6 cellular contexts compared by ENCODE assay signal in genomic region chr2:74483675-74484164, GRCh38. TPM values are rescaled to one million over a fixed set of nuclear protein-coding genes. Genes with fewer than 3 reads are reported as not detected.
A peak's percentile ranks its signal among the peaks of the same experiment; 100 is the strongest.
DNase-seq lines count a peak whose midpoint lies in the region; ATAC-seq and TF ChIP-seq lines count a peak whose summit lies in the region.
"Not testable (repeated sequence)": the region's sequence is repeated elsewhere in the genome, so short reads cannot be mapped to it uniquely, and the experiment has no call there.

No MANE protein-coding gene starts in this region.

- not testable (repeated sequence) for H3K27me3 ChIP-seq in SK-N-SH (ENCODE audit: insufficient read depth); body of pancreas; heart right ventricle; testis

- H3K79me2 ChIP-seq in SK-N-SH (ENCODE audit: insufficient read depth), result peaks cover 71% of the 10 kb centered on the region

- H3K36me3 ChIP-seq in SK-N-SH (replicated peaks in 1 of 2; ENCODE audit: control insufficient read depth in 1 of 2, insufficient read depth in 2 of 2, low read length in 1 of 2), result peaks cover 8 to 15% of the 10 kb centered on the region in 2 experiments
- H3K36me3 ChIP-seq in body of pancreas (replicated peaks in 1 of 2; ENCODE audit: insufficient read depth in 1 of 2, low read depth in 2 of 2); testis (ENCODE audit: low read depth, missing control alignments): not testable (repeated sequence)
- H3K36me3 ChIP-seq in heart right ventricle, result peaks cover 0 to 64% (median 3%) of the 10 kb centered on the region in 9 donors

- intact Hi-C loops in body of pancreas (cut with DNase I), result not testable (repeated sequence)
- intact Hi-C loops in heart right ventricle (cut with DNase I), result loop anchor here in 9 of 10 donors (1.0 to 5.0 kb wide), 10 partner anchors 23 to 104 kb away; partner anchors contain the start of genes AUP1 (in 4 of the 9), HTRA2 (in 4 of the 9), PCGF1 (in 2 of the 9) and DQX1 (in 1 of the 9)
- intact Hi-C loops in natural killer cell (cut with micrococcal nuclease), result loop anchor here (1.0 to 2.0 kb wide), 8 partner anchors 11 to 393 kb away; partner anchors contain the start of genes C2orf81, INO80B, MRPL53 and PCGF1
- intact Hi-C loops in testis (cut with DNase I; ENCODE audit: low total_unique reads), result loop anchor here (10.0 kb wide), 1 partner anchor 101 kb away; no protein-coding TSS in a partner anchor

- H3K36me3 Mint-ChIP-seq in natural killer cell, result not testable (repeated sequence)

- H3K4me3 Mint-ChIP-seq in natural killer cell, result peak overlapping the region; percentile 99

- H3K4me1 Mint-ChIP-seq in natural killer cell, result peaks cover 24 to 35% of the 10 kb centered on the region in 2 donors

- not testable (repeated sequence) for TF ChIP-seq POLR2A in body of pancreas (IDR thresholded peaks at IDR 0.05); testis (IDR thresholded peaks at IDR 0.05)

- POLR2A ChIA-PET in SK-N-SH (lab: Yijun Ruan, JAX), result interaction anchor here (0.6 to 3.5 kb wide), 12 partner anchors 11 to 92 kb away, joined by 3 to 24 read pairs (median 7); partner anchors contain the start of genes AUP1, C2orf81, HTRA2 and INO80B

- peak overlapping the region; percentile 86 for H3K4me2 ChIP-seq in SK-N-SH

- H3K27me3 Mint-ChIP-seq in natural killer cell (ENCODE audit: low read depth in 2 of 2), result not testable (repeated sequence)

- H2AFZ ChIP-seq in SK-N-SH (ENCODE audit: low read depth), result peak overlapping the region; percentile 86

- 64% methylated on average over 19 of the region's 19 CpGs for WGBS in SK-N-SH (ENCODE audit: low lambda C conversion rate)
- WGBS in body of pancreas, 2 donors, result 69 to 77% methylated on average over 19 of the region's 19 CpGs
- WGBS in heart right ventricle, 2 donors, result 76 to 78% methylated on average over 19 of the region's 19 CpGs
- 52 to 62% methylated on average over 19 of the region's 19 CpGs for WGBS in testis, 2 donors

- not testable (repeated sequence) for H3F3A ChIP-seq in SK-N-SH (replicated peaks; ENCODE audit: insufficient read depth)

- not testable (repeated sequence) for H3K9me2 ChIP-seq in SK-N-SH

- not testable (repeated sequence) for H3K9me3 Mint-ChIP-seq in natural killer cell

- H3K4me3 ChIP-seq in GM12864 (ENCODE audit: low read depth, low read length), result peak overlapping the region; percentile 95
- peak overlapping the region; percentile 70 to 97 for H3K4me3 ChIP-seq in SK-N-SH (ENCODE audit: low read depth in 2 of 2, low read length in 1 of 2)
- peak overlapping the region; percentile 35 to 67 for H3K4me3 ChIP-seq in body of pancreas
- H3K4me3 ChIP-seq in heart right ventricle, result peak overlapping the region; percentile 74 to 97 (median 88)
- H3K4me3 ChIP-seq in testis, result peak overlapping the region; percentile 87 to 90

- TF ChIP-seq RAD21 in SK-N-SH (IDR thresholded peaks at IDR 0.05; ENCODE audit: low read length), result not testable (repeated sequence)

- peak overlapping the region; percentile 97 for H3K27ac Mint-ChIP-seq in natural killer cell

- H3K27ac ChIP-seq in SK-N-SH (ENCODE audit: low read depth in 2 of 2, low read length in 1 of 2); testis: not testable (repeated sequence)
- H3K27ac ChIP-seq in body of pancreas (peak overlapping the region in 1 of 4 donors; percentile 74), heart right ventricle (peak overlapping the region in 7 of 10 donors; percentile 87 to 94 (median 92))

- H3K9me3 ChIP-seq in SK-N-SH, body of pancreas, heart right ventricle, testis: not testable (repeated sequence)

- TF ChIP-seq CTCF in GM12864 (IDR thresholded peaks at IDR 0.05; ENCODE audit: low read depth, low read length, missing control alignments); SK-N-SH (IDR thresholded peaks at IDR 0.05); body of pancreas (IDR thresholded peaks at IDR 0.05); heart right ventricle (IDR thresholded peaks at IDR 0.05); natural killer cell (IDR thresholded peaks at IDR 0.05); testis (IDR thresholded peaks at IDR 0.05): not testable (repeated sequence)

- H4K20me1 ChIP-seq in SK-N-SH (ENCODE audit: insufficient read depth), result not testable (repeated sequence)

- H3K4me1 ChIP-seq in SK-N-SH (ENCODE audit: control insufficient read depth in 1 of 2, insufficient read depth in 2 of 2, low read depth in 1 of 2, low read length in 1 of 2) (peaks cover 13 to 16% of the 10 kb centered on the region in 2 experiments; a peak in 3 of 4 replicates), body of pancreas (peaks cover 27% of the 10 kb centered on the region), heart right ventricle (peaks cover 10 to 40% (median 29%) of the 10 kb centered on the region in 9 donors), testis (peaks cover 20% of the 10 kb centered on the region)

- TF ChIP-seq EP300 in SK-N-SH (IDR thresholded peaks at IDR 0.05; ENCODE audit: borderline replicate concordance in 1 of 2, low read depth in 1 of 2, low read length in 1 of 2), result not testable (repeated sequence)

- not testable (repeated sequence) for DNase-seq in GM12864 (ENCODE audit: low read depth); SK-N-SH; body of pancreas; heart right ventricle; natural killer cell; testis

- CTCF ChIA-PET in SK-N-SH (lab: Yijun Ruan, JAX), result interaction anchor here (0.7 to 7.5 kb wide), 21 partner anchors 9 to 161 kb away, joined by 3 to 116 read pairs (median 10); partner anchors contain the start of genes AUP1, DQX1, HTRA2 and LBX2

- ATAC-seq in body of pancreas, heart right ventricle, natural killer cell: not testable (repeated sequence)

- peak overlapping the region; percentile 79 for H3K9ac ChIP-seq in SK-N-SH

RNA-seq across cellular contexts. Expression of gene TTC31, which starts 0.8 kb away (rescaled TPM):
- 27.9 and 38.0 TPM in 2 replicates for polyA plus RNA-seq in SK-N-SH (2012; rRNA removed)
- 13.1 and 15.7 TPM in 2 replicates for polyA plus RNA-seq in SK-N-SH (2012; cell fraction: cytosol; rRNA removed)
- 138 and 147 TPM in 2 replicates for polyA plus RNA-seq in SK-N-SH (2012; cell fraction: nucleus; rRNA removed)
- total RNA-seq in body of pancreas, result 10 to 100 TPM; 26.5 to 28.3 TPM
- total RNA-seq in heart right ventricle, result 10 to 100 TPM in 5 of 10 donors, 1 to 10 TPM in 5; 7.2 to 12.1 (median 9.4) TPM
- polyA plus RNA-seq in heart right ventricle, result 10 to 100 TPM in 1 of 2 donors, 1 to 10 TPM in 1; 8.4 to 18.7 TPM
- 10 to 100 TPM; 51.3 to 59.7 (median 53.1) TPM for total RNA-seq in natural killer cell
- total RNA-seq in testis, result 10 to 100 TPM; 30.1 to 36.2 TPM
- polyA plus RNA-seq in testis (ENCODE audit: insufficient read depth, low read depth, low replicate concordance), result 19.6 TPM

RNA-seq across cellular contexts. Expression of gene CCDC142, which starts 0.9 kb away (rescaled TPM):
- 8.7 and 13.1 TPM in 2 replicates for polyA plus RNA-seq in SK-N-SH (2012; rRNA removed)
- polyA plus RNA-seq in SK-N-SH (2012; cell fraction: cytosol; rRNA removed), result 1.9 and 3.4 TPM in 2 replicates
- polyA plus RNA-seq in SK-N-SH (2012; cell fraction: nucleus; rRNA removed), result 49.9 and 50.3 TPM in 2 replicates
- 10 to 100 TPM; 20.5 to 39.2 TPM for total RNA-seq in body of pancreas
- 10 to 100 TPM in 1 of 10 donors, 1 to 10 TPM in 9; 2.3 to 11.7 (median 5.5) TPM for total RNA-seq in heart right ventricle
- polyA plus RNA-seq in heart right ventricle, result 10 to 100 TPM in 1 of 2 donors, 1 to 10 TPM in 1; 3.2 to 13.2 TPM
- total RNA-seq in natural killer cell, result 10 to 100 TPM; 14.9 to 25.2 (median 15.6) TPM
- 10 to 100 TPM; 29.4 to 30.2 TPM for total RNA-seq in testis
- 15.5 TPM for polyA plus RNA-seq in testis (ENCODE audit: insufficient read depth, low read depth, low replicate concordance)

RNA-seq across cellular contexts. Expression of gene MRPL53, which starts 11.2 kb away (rescaled TPM):
- polyA plus RNA-seq in SK-N-SH (2012; rRNA removed), result 60.6 and 95.0 TPM in 2 replicates
- polyA plus RNA-seq in SK-N-SH (2012; cell fraction: cytosol; rRNA removed), result 47.2 and 53.4 TPM in 2 replicates
- 55.9 and 87.0 TPM in 2 replicates for polyA plus RNA-seq in SK-N-SH (2012; cell fraction: nucleus; rRNA removed)
- 10 to 100 TPM; 20.1 to 88.2 TPM for total RNA-seq in body of pancreas
- 100 to 1,000 TPM; 136 to 188 (median 150) TPM for total RNA-seq in heart right ventricle
- 100 to 1,000 TPM in 1 of 2 donors, 10 to 100 TPM in 1; 92.3 to 123 TPM for polyA plus RNA-seq in heart right ventricle
- 10 to 100 TPM; 42.4 to 49.7 (median 42.4) TPM for total RNA-seq in natural killer cell
- 10 to 100 TPM; 23.6 to 46.0 TPM for total RNA-seq in testis
- 64.8 TPM for polyA plus RNA-seq in testis (ENCODE audit: insufficient read depth, low read depth, low replicate concordance)

RNA-seq across cellular contexts. Expression of gene LBX2, which starts 15.7 kb away (rescaled TPM):
- polyA plus RNA-seq in SK-N-SH (2012; rRNA removed) (0.03 TPM in 1 of 2 replicates, not detected in the other), heart right ventricle (under 1 TPM; 0.44 to 0.64 TPM), testis (ENCODE audit: insufficient read depth, low read depth, low replicate concordance) (0.33 TPM)
- 0.05 and 0.10 TPM in 2 replicates for polyA plus RNA-seq in SK-N-SH (2012; cell fraction: cytosol; rRNA removed)
- 0.07 TPM in 1 of 2 replicates, not detected in the other for polyA plus RNA-seq in SK-N-SH (2012; cell fraction: nucleus; rRNA removed)
- total RNA-seq in body of pancreas (1 to 10 TPM; 2.3 to 7.6 TPM), heart right ventricle (1 to 10 TPM in 2 of 10 donors, under 1 TPM in 6, not detected in 2; 0.17 to 1.5 (median 0.39) TPM), natural killer cell (1 to 10 TPM; 1.7 to 1.9 (median 1.8) TPM), testis (1 to 10 TPM in 1 of 2 donors, not detected in 1; 1.4 TPM)

RNA-seq across cellular contexts. Expression of gene MOGS, which starts 18.5 kb away (rescaled TPM):
- polyA plus RNA-seq in SK-N-SH (2012; rRNA removed), result 69.3 and 69.4 TPM in 2 replicates
- polyA plus RNA-seq in SK-N-SH (2012; cell fraction: cytosol; rRNA removed), result 30.3 and 39.2 TPM in 2 replicates
- polyA plus RNA-seq in SK-N-SH (2012; cell fraction: nucleus; rRNA removed), result 228 and 241 TPM in 2 replicates
- total RNA-seq in body of pancreas, result 10 to 100 TPM; 43.6 to 65.9 TPM
- total RNA-seq in heart right ventricle, result 10 to 100 TPM; 12.1 to 28.3 (median 18.0) TPM
- 10 to 100 TPM; 25.6 to 30.4 TPM for polyA plus RNA-seq in heart right ventricle
- total RNA-seq in natural killer cell, result 10 to 100 TPM; 87.0 to 93.4 (median 91.5) TPM
- 10 to 100 TPM; 44.8 to 45.7 TPM for total RNA-seq in testis
- polyA plus RNA-seq in testis (ENCODE audit: insufficient read depth, low read depth, low replicate concordance), result 41.3 TPM
